8 cellular contexts compared by ENCODE assay signal in the genomic region with DNA sequence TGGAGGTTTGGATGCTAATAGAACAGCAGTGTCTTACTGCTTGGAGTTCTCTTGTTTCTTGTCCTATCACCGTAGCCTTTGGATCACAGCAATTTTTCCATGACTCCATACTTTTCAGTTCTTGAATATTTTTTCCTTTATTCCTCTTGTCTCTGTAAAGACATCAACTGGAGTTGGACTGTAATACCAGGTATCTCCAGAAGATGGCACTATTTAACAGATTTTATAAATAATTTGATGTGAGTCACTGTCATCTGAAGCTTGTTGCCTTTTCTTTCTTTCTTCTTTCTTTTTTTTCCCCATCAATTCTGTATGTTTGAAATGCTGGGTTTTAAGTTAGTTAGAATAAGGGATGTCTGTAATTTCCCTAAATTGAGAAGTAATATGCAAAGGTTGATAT. TPM values are rescaled to one million over a fixed set of nuclear protein-coding genes. Genes with fewer than 3 reads are reported as not detected.
A peak's percentile ranks its signal among the peaks of the same experiment; 100 is the strongest.
DNase-seq lines count a peak whose midpoint lies in the region; ATAC-seq and TF ChIP-seq lines count a peak whose summit lies in the region.

No MANE protein-coding gene starts in this region.

- DNase-seq in COLO829 (ENCODE audit: low spot score): peak; percentile 13
- peak; percentile 28 for DNase-seq in HEK293T (ENCODE audit: extremely low spot score)
- peak; percentile 48 for DNase-seq in SK-N-DZ (ENCODE audit: low spot score)
- peak; percentile 48 for DNase-seq in foreskin melanocyte
- DNase-seq in stromal cell of bone marrow (ENCODE audit: low read depth): peak; percentile 18
- DNase-seq in activated gamma-delta T cell treated with Interleukin-2 at 50 U/mL for 16 hours: no peak
- no peak for DNase-seq in stimulated activated CD4-positive, alpha-beta T cell treated with anti-CD3 and anti-CD28 coated beads, Interleukin-12 subunit alpha, Interleukin-12 subunit beta, amount 100 ng/mL, for 4 hours

- POLR2A ChIA-PET in HEK293T (lab: Yijun Ruan, JAX): no interaction called here

- CTCF ChIA-PET in HEK293T (lab: Yijun Ruan, JAX): interaction anchor here (0.7 to 1.8 kb wide), 2 partner anchors 269 to 457 kb away, joined by 8 to 12 read pairs; no protein-coding TSS in a partner anchor

- no peak for ATAC-seq in GM21526 (IDR thresholded peaks at IDR 0.05; ENCODE audit: low FRiP score, unreplicated experiment)

TF ChIP-seq in HEK293T, 16 proteins besides CTCF, POLR2A, EP300 and RAD21:
- TF ChIP-seq PKNOX1 (IDR thresholded peaks at IDR 0.05): no peak
- TF ChIP-seq LEF1 (IDR thresholded peaks at IDR 0.05; ENCODE audit: borderline replicate concordance): no peak
- no peak for TF ChIP-seq CTBP1 (IDR thresholded peaks at IDR 0.05; ENCODE audit: borderline replicate concordance)
- TF ChIP-seq TARDBP (IDR thresholded peaks at IDR 0.05): no peak
- no peak for TF ChIP-seq SP1 (IDR thresholded peaks at IDR 0.05)
TF ChIP-seq in HEK293T: peak in this region for 0.

RNA-seq across cellular contexts. Expression of gene HPRT1, which starts 24.1 kb away (rescaled TPM):
- 16.0 and 18.9 TPM in 2 replicates for polyA plus RNA-seq in SK-N-DZ (2014; cell fraction: cytosol; rRNA removed)
- 16.5 and 29.4 TPM in 2 replicates for polyA plus RNA-seq in SK-N-DZ (2014; cell fraction: nucleus; rRNA removed)

Comparison
In these comparisons a context has a peak if more than half of its experiments do, and no peak if none do; other contexts are left out.
1. DNase-seq: peak in COLO829 (single experiment), HEK293T (single experiment), SK-N-DZ (single experiment), foreskin melanocyte (single experiment) and stromal cell of bone marrow (single experiment); none in activated gamma-delta T cell treated with Interleukin-2 at 50 U/mL for 16 hours (single experiment) and stimulated activated CD4-positive, alpha-beta T cell treated with anti-CD3 and anti-CD28 coated beads, Interleukin-12 subunit alpha, Interleukin-12 subunit beta, amount 100 ng/mL, for 4 hours (single experiment).